24 cellular contexts compared by ENCODE assay signal in genomic region chr18:27942706-27943105, GRCh38.
DNase-seq lines count a peak whose midpoint lies in the region; ATAC-seq, FAIRE-seq and TF ChIP-seq lines count a peak whose summit lies in the region.
"Had no signal": no experiment of that assay in that cellular context is flagged by ENCODE, and none has a peak within 500 bp of the region (broad histone marks: within the 10 kb centered on the region; RNA-seq: fewer than 3 reads in every experiment).

No MANE protein-coding gene starts in this region.

- FAIRE-seq in RCC 7860 (lab: Jason Lieb, UNC) (no peak), pancreas (lab: Jason Lieb, UNC) (no peak)

- H3K9me3 ChIP-seq in endodermal cell (ENCODE audit: control insufficient read depth, low read length) (no peaks in the 10 kb centered on the region), neural cell (ENCODE audit: low read length) (no peaks in the 10 kb centered on the region), pancreas (no peaks in the 10 kb centered on the region), spleen (peaks cover 0 to 5% (median 0%) of the 10 kb centered on the region in 8 donors)
- H3K9me3 ChIP-seq: Peyer's patch, psoas muscle, upper lobe of left lung had no signal

- TF ChIP-seq POLR2A in spleen (IDR thresholded peaks at IDR 0.05) = no peak

- H3K4me3 Mint-ChIP-seq in endodermal cell = no peak overlapping the region
- H3K4me3 Mint-ChIP-seq: activated naive CD8-positive, alpha-beta T cell; CD8-positive, alpha-beta T cell; naive B cell; stimulated activated naive B cell treated with anti-CD40 and anti-IgM and Interleukin-4, amounts not matched to agents 10 μg/mL and 1 μg/mL and 100 μg/mL, for 72 hours had no signal

- TF ChIP-seq EP300 in neural cell (conservative IDR thresholded peaks at IDR 0.05; ENCODE audit: poor library complexity, severe bottlenecking) = no peak

- peaks cover 5% of the 10 kb centered on the region for H3K4me1 Mint-ChIP-seq in endodermal cell
- H3K4me1 Mint-ChIP-seq: naive B cell; stimulated activated naive B cell treated with anti-CD40 and anti-IgM and Interleukin-4, amounts not matched to agents 10 μg/mL and 1 μg/mL and 100 μg/mL, for 72 hours had no signal

- H4K20me1 ChIP-seq in neural cell (ENCODE audit: insufficient read depth) = no peaks in the 10 kb centered on the region

- intact Hi-C loops in pancreas (cut with DNase I) (no loop called here), spleen (cut with DNase I; ENCODE audit: low total_unique reads) (no loop called here)

- no peaks in the 10 kb centered on the region for H3K4me1 ChIP-seq in endodermal cell (ENCODE audit: control insufficient read depth, insufficient read depth, low read length)
- no peaks in the 10 kb centered on the region for H3K4me1 ChIP-seq in pancreas
- H3K4me1 ChIP-seq in spleen = no peaks in the 10 kb centered on the region
- H3K4me1 ChIP-seq: Peyer's patch, psoas muscle, upper lobe of left lung had no signal

- no peak for TF ChIP-seq RAD21 in neural cell (conservative IDR thresholded peaks at IDR 0.05)

- DNase-seq in ACHN (peak; percentile 46), RCC 7860 (ENCODE audit: low spot score) (peak; percentile 43), endodermal cell (no peak), pancreas (no peak), pons (ENCODE audit: low spot score) (no peak), spleen (no peak)
- DNase-seq in stimulated activated CD4-positive, alpha-beta T cell treated with anti-CD3 and anti-CD28 coated beads, Interleukin-15, amount 100 ng/mL, for 24 hours = no peak
- DNase-seq: activated CD4-positive, alpha-beta T cell treated with anti-CD3 and anti-CD28 coated beads, Interleukin-2, amount 50 U/mL, for 4 hours; activated T-cell treated with anti-CD3 and anti-CD28 coated beads, Interleukin-2, amount 50 U/mL, for 1 hour; CD8-positive, alpha-beta T cell; central memory CD4-positive, alpha-beta T cell; effector memory CD4-positive, alpha-beta T cell; naive B cell; NCI-H146; NCI-H82; Peyer's patch; psoas muscle; stimulated activated naive B cell treated with anti-CD40 and anti-IgM and Interleukin-4, amounts not matched to agents 10 μg/mL and 1 μg/mL and 100 μg/mL, for 72 hours; SW 1271; upper lobe of left lung had no signal

- H3K4me2 ChIP-seq in neural cell (ENCODE audit: low read length) = no peak overlapping the region
- H3K4me2 ChIP-seq: KMS-11 had no signal

- H3K27me3 Mint-ChIP-seq in endodermal cell (ENCODE audit: insufficient read depth) = no peaks in the 10 kb centered on the region
- H3K27me3 Mint-ChIP-seq: activated naive CD8-positive, alpha-beta T cell; naive B cell; stimulated activated naive B cell treated with anti-CD40 and anti-IgM and Interleukin-4, amounts not matched to agents 10 μg/mL and 1 μg/mL and 100 μg/mL, for 72 hours had no signal

- H3K27ac ChIP-seq in endodermal cell (ENCODE audit: low read depth, low read length) = peak overlapping the region; percentile 16
- H3K27ac ChIP-seq in neural cell (ENCODE audit: low read length) = no peak overlapping the region
- H3K27ac ChIP-seq in pancreas = no peak overlapping the region
- no peak overlapping the region for H3K27ac ChIP-seq in spleen
- H3K27ac ChIP-seq: KMS-11, Peyer's patch, psoas muscle, upper lobe of left lung had no signal

- peaks cover 3% of the 10 kb centered on the region for H3K36me3 Mint-ChIP-seq in endodermal cell (ENCODE audit: low read depth)
- H3K36me3 Mint-ChIP-seq: activated naive CD8-positive, alpha-beta T cell; CD8-positive, alpha-beta T cell; naive B cell; stimulated activated naive B cell treated with anti-CD40 and anti-IgM and Interleukin-4, amounts not matched to agents 10 μg/mL and 1 μg/mL and 100 μg/mL, for 72 hours had no signal

- peaks cover 3% of the 10 kb centered on the region for H3K9me3 Mint-ChIP-seq in endodermal cell
- H3K9me3 Mint-ChIP-seq: CD8-positive, alpha-beta T cell had no signal

- peaks cover 4% of the 10 kb centered on the region for H3K36me3 ChIP-seq in endodermal cell (ENCODE audit: control insufficient read depth, insufficient read depth, low read length)
- H3K36me3 ChIP-seq in neural cell (ENCODE audit: insufficient read depth, low read length) = no peaks in the 10 kb centered on the region
- no peaks in the 10 kb centered on the region for H3K36me3 ChIP-seq in pancreas
- no peaks in the 10 kb centered on the region for H3K36me3 ChIP-seq in spleen
- H3K36me3 ChIP-seq: Peyer's patch, upper lobe of left lung had no signal

- no peaks in the 10 kb centered on the region for H3K27me3 ChIP-seq in endodermal cell (ENCODE audit: control insufficient read depth, insufficient read depth, low read length, poor library complexity, severe bottlenecking)
- no peaks in the 10 kb centered on the region for H3K27me3 ChIP-seq in neural cell (ENCODE audit: insufficient read depth, low read depth, low read length)
- H3K27me3 ChIP-seq in pancreas = peaks cover 0 to 4% (median 0%) of the 10 kb centered on the region in 4 donors
- H3K27me3 ChIP-seq in spleen (replicated peaks in 1 of 7) = no peaks in the 10 kb centered on the region
- H3K27me3 ChIP-seq: Peyer's patch, upper lobe of left lung had no signal

- in situ Hi-C loops in ACHN (cut with HindIII; ENCODE audit: low pct_ligation_motif_present, low pct_unique_long_range_greater_than_20kb, low sequenced_read_pairs) = no loop called here

- H3K9me2 ChIP-seq in neural cell (ENCODE audit: insufficient read depth, low read length) = no peaks in the 10 kb centered on the region

- no peaks in the 10 kb centered on the region for H3F3A ChIP-seq in neural cell (ENCODE audit: insufficient read depth, low read length, poor library complexity, severe bottlenecking)

- H3K79me2 ChIP-seq in neural cell (replicated peaks; ENCODE audit: insufficient read depth, low read length) = no peaks in the 10 kb centered on the region

- ATAC-seq in pancreas = no peak
- ATAC-seq: CD8-positive, alpha-beta T cell; HCT116; psoas muscle; stimulated activated naive B cell treated with anti-CD40 and anti-IgM and Interleukin-4, amounts not matched to agents 10 μg/mL and 1 μg/mL and 100 μg/mL, for 72 hours had no signal

- no peak for TF ChIP-seq CTCF in endodermal cell (conservative IDR thresholded peaks at IDR 0.05)
- TF ChIP-seq CTCF in neural cell (IDR thresholded peaks at IDR 0.05; ENCODE audit: poor library complexity, severe bottlenecking) = no peak
- no peak for TF ChIP-seq CTCF in pancreas (IDR thresholded peaks at IDR 0.05)
- TF ChIP-seq CTCF in spleen (IDR thresholded peaks at IDR 0.05 in 8 of 11, conservative IDR thresholded peaks at IDR 0.05 in 3 of 11) = no peak

- 92 to 93% methylated on average over 2 to 6 of the region's 6 CpGs for WGBS in endodermal cell (ENCODE audit: insufficient coverage in 1 of 2, insufficient read length in 1 of 2), 2 experiments
- WGBS in pancreas, 2 donors = 65 to 81% methylated on average over 6 of the region's 6 CpGs
- WGBS in spleen, 5 donors = 87 to 96% (median 88%) methylated on average over 6 of the region's 6 CpGs

- no peak overlapping the region for H3K27ac Mint-ChIP-seq in endodermal cell
- H3K27ac Mint-ChIP-seq: activated naive CD8-positive, alpha-beta T cell; CD8-positive, alpha-beta T cell; naive B cell; stimulated activated naive B cell treated with anti-CD40 and anti-IgM and Interleukin-4, amounts not matched to agents 10 μg/mL and 1 μg/mL and 100 μg/mL, for 72 hours had no signal

- no peak overlapping the region for H3K9ac ChIP-seq in endodermal cell (ENCODE audit: extremely low read depth, low read length, poor library complexity, severe bottlenecking)
- H3K9ac ChIP-seq in neural cell (ENCODE audit: low read length) = no peak overlapping the region
- H3K9ac ChIP-seq: KMS-11 had no signal

- H2AFZ ChIP-seq in neural cell (ENCODE audit: low read depth, low read length) = no peak overlapping the region

- no peak overlapping the region for H3K4me3 ChIP-seq in endodermal cell (ENCODE audit: low read length)
- no peak overlapping the region for H3K4me3 ChIP-seq in neural cell (ENCODE audit: low read length)
- H3K4me3 ChIP-seq in pancreas = no peak overlapping the region
- no peak overlapping the region for H3K4me3 ChIP-seq in spleen
- H3K4me3 ChIP-seq: Peyer's patch, psoas muscle, upper lobe of left lung had no signal

TF ChIP-seq in neural cell, 6 proteins besides CTCF, POLR2A, EP300 and RAD21:
- TF ChIP-seq TAF1 (IDR thresholded peaks at IDR 0.05; ENCODE audit: low read depth) = no peak
- peak; percentile 4 for TF ChIP-seq POLR2AphosphoS5 (IDR thresholded peaks at IDR 0.05)
TF ChIP-seq in neural cell: peak in this region for 1.

Comparison
In these comparisons a context has a peak if more than half of its experiments do, and no peak if none do; other contexts are left out.
1. DNase-seq: peak in ACHN (single experiment) and RCC 7860 (single experiment); none in endodermal cell (single experiment), pancreas (0 of 6), pons (single experiment), spleen (single experiment) and stimulated activated CD4-positive, alpha-beta T cell treated with anti-CD3 and anti-CD28 coated beads, Interleukin-15, amount 100 ng/mL, for 24 hours (single experiment).